In the genomic region with DNA sequence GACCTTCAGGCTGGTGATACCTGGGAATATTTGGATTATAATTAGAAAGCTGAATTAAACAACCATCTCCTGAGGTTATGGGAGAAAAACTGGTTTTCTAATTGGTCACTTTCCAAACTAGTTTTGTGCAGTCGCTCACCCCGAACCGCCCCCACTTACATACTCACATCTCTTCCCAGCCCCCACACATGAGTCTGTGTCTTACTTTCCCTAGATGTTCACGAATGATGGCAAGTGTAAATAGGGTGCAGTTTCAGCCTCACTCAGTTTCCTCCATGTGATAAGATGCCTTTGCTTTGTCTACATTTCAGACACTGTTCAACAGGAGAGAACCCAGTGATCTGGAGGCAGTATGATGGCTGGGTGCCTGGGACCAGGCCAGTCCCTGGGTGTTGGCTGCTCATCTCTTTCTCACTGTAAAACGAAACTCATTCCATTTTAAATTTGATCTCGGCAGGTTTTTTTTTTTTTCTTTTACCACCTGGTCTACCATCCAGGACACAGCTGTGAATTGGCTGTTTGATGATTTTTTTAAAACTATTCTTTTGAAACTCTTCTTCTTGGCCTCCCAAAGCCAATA, we compare ENCODE assay signal across 21 cellular contexts.
DNase-seq lines count a peak whose midpoint lies in the region; ATAC-seq, FAIRE-seq and TF ChIP-seq lines count a peak whose summit lies in the region.
"Had no signal": no experiment of that assay in that cellular context is flagged by ENCODE, and none has a peak within 500 bp of the region (broad histone marks: within the 10 kb centered on the region; RNA-seq: fewer than 3 reads in every experiment).

No MANE protein-coding gene starts in this region.

- H3K27ac ChIP-seq in H1 (ENCODE audit: low read depth, low read length) (no peak overlapping the region), mesenchymal stem cell (ENCODE audit: low read length, poor library complexity, severe bottlenecking) (no peak overlapping the region), thyroid gland (peak overlapping the region in 2 of 3 donors; percentile 85 to 90), upper lobe of right lung (no peak overlapping the region)
- H3K27ac ChIP-seq: SJSA1 had no signal

- H3K79me2 ChIP-seq in H1 (ENCODE audit: control insufficient read depth in 1 of 2, insufficient read depth in 2 of 2, low read length in 2 of 2): no peaks in the 10 kb centered on the region

- no peak for TF ChIP-seq CTCF in H1 (IDR thresholded peaks at IDR 0.05; ENCODE audit: control extremely low read depth in 1 of 3, insufficient read depth in 1 of 3, low read depth in 1 of 3, low read length in 3 of 3)
- TF ChIP-seq CTCF in thyroid gland (IDR thresholded peaks at IDR 0.05): no peak
- TF ChIP-seq CTCF in upper lobe of right lung (IDR thresholded peaks at IDR 0.05): no peak

- H3K36me3 ChIP-seq in H1 (ENCODE audit: control insufficient read depth in 2 of 4, insufficient read depth in 4 of 4, low read length in 3 of 4): no peaks in the 10 kb centered on the region
- H3K36me3 ChIP-seq in mesenchymal stem cell (ENCODE audit: control insufficient read depth in 1 of 2, insufficient read depth in 2 of 2, low read depth in 1 of 2, low read length in 2 of 2): no peaks in the 10 kb centered on the region
- no peaks in the 10 kb centered on the region for H3K36me3 ChIP-seq in thyroid gland
- H3K36me3 ChIP-seq in upper lobe of right lung: no peaks in the 10 kb centered on the region
- H3K36me3 ChIP-seq: BE2C, SJSA1 had no signal

- POLR2A ChIA-PET in H1 (lab: Charles Lee; ENCODE audit: partially characterized antibody): interaction anchor here (1.8 kb wide), 1 partner anchor 9 kb away, joined by 6 read pairs; no protein-coding TSS in a partner anchor

- intact Hi-C loops in thyroid gland (cut with DNase I): no loop called here
- intact Hi-C loops in upper lobe of right lung (cut with DNase I): no loop called here

- H3K14ac ChIP-seq in H1 (ENCODE audit: insufficient read length) (no peak overlapping the region), mesenchymal stem cell (ENCODE audit: low read length in 2 of 2) (no peak overlapping the region)

- no peak overlapping the region for H3K23ac ChIP-seq in H1 (ENCODE audit: insufficient read length)
- no peak overlapping the region for H3K23ac ChIP-seq in mesenchymal stem cell (ENCODE audit: low read length in 2 of 2)

- no peak overlapping the region for H3K4me3 ChIP-seq in H1 (ENCODE audit: extremely low read depth in 1 of 4, insufficient read depth in 2 of 4, low read depth in 3 of 4, low read length in 4 of 4)
- H3K4me3 ChIP-seq in mesenchymal stem cell (ENCODE audit: insufficient read depth in 1 of 2, low read depth in 1 of 2, low read length in 2 of 2): no peak overlapping the region
- H3K4me3 ChIP-seq in thyroid gland (replicated peaks in 1 of 3): no peak overlapping the region
- no peak overlapping the region for H3K4me3 ChIP-seq in upper lobe of right lung
- H3K4me3 ChIP-seq: K562, SJSA1 had no signal

- ATAC-seq in upper lobe of right lung: no peak
- no peak for ATAC-seq in GM21526 (IDR thresholded peaks at IDR 0.05; ENCODE audit: low FRiP score, unreplicated experiment)
- ATAC-seq in GM21717 (IDR thresholded peaks at IDR 0.05; ENCODE audit: unreplicated experiment): no peak
- ATAC-seq: K562 had no signal

- no peak overlapping the region for H2BK20ac ChIP-seq in H1 (ENCODE audit: low read length)

- no peak overlapping the region for H3K4me2 ChIP-seq in H1 (ENCODE audit: insufficient read depth in 1 of 2, low read depth in 2 of 2, low read length in 2 of 2)
- H3K4me2 ChIP-seq in mesenchymal stem cell (ENCODE audit: low read length, poor library complexity, severe bottlenecking): no peak overlapping the region

- H3K9ac ChIP-seq in H1 (replicated peaks in 1 of 4; ENCODE audit: extremely low read depth in 1 of 4, low read depth in 3 of 4, low read length in 3 of 4) (no peak overlapping the region), mesenchymal stem cell (ENCODE audit: low read length) (no peak overlapping the region)

- H3K18ac ChIP-seq in H1 (ENCODE audit: extremely low read depth, low read length) (no peak overlapping the region), mesenchymal stem cell (ENCODE audit: low read depth in 1 of 2, low read length in 2 of 2) (no peak overlapping the region)

- H3K79me1 ChIP-seq in H1 (ENCODE audit: low read depth, low read length) (no peaks in the 10 kb centered on the region), mesenchymal stem cell (replicated peaks; ENCODE audit: low read length, poor library complexity, severe bottlenecking) (no peaks in the 10 kb centered on the region)

- H4K5ac ChIP-seq in H1 (ENCODE audit: insufficient read length, low read depth, low read length): no peak overlapping the region

- no peak overlapping the region for H2BK120ac ChIP-seq in H1 (replicated peaks; ENCODE audit: low read depth, low read length)
- H2BK120ac ChIP-seq in mesenchymal stem cell (ENCODE audit: low read depth, low read length): peak overlapping the region; percentile 13

- FAIRE-seq in H1 (lab: Jason Lieb, UNC): no peak
- FAIRE-seq: GM12891, K562, RCC 7860 had no signal

- no peak overlapping the region for H2BK5ac ChIP-seq in H1 (ENCODE audit: low read depth, low read length)
- H2BK5ac ChIP-seq in mesenchymal stem cell (ENCODE audit: low read depth, low read length, poor library complexity, severe bottlenecking): no peak overlapping the region

- H4K20me1 ChIP-seq in H1 (replicated peaks in 1 of 2; ENCODE audit: control insufficient read depth in 1 of 2, insufficient read depth in 2 of 2, low read length in 2 of 2): no peaks in the 10 kb centered on the region

- H2AK5ac ChIP-seq in H1 (ENCODE audit: low read depth, low read length) (no peak overlapping the region), mesenchymal stem cell (ENCODE audit: low read length, severe bottlenecking) (no peak overlapping the region)

- H4K91ac ChIP-seq in H1 (replicated peaks; ENCODE audit: insufficient read length, low read length) (no peak overlapping the region), mesenchymal stem cell (ENCODE audit: low read length) (no peak overlapping the region)

- H2BK15ac ChIP-seq in H1 (ENCODE audit: low read length) (no peak overlapping the region; the same call in 1 of the 2 replicates), mesenchymal stem cell (ENCODE audit: low read depth, poor library complexity, severe bottlenecking) (no peak overlapping the region)

- DNase-seq in NCI-H2171 (lab: John Stamatoyannopoulos, UW) (peak; percentile 48), H1 (ENCODE audit: low read depth in 1 of 2, low spot score in 2 of 2) (no peak), mesenchymal stem cell (no peak), thyroid gland (peak; percentile 61 to 70), upper lobe of right lung (no peak)
- DNase-seq: BE2C; Caco-2; CD4-positive, alpha-beta memory T cell; DND-41; MM.1S; NCI-H1048; NCI-H1436; NCI-H187 treated with DMSO at 0.1 percent for 48 hours; NCI-H524 treated with DMSO at 0.1 percent for 48 hours; NCI-H82 had no signal

- no peaks in the 10 kb centered on the region for H3K23me2 ChIP-seq in H1 (ENCODE audit: low read depth, low read length)

- no peak for TF ChIP-seq EP300 in H1 (IDR thresholded peaks at IDR 0.05; ENCODE audit: borderline replicate concordance in 1 of 2, low read depth in 2 of 2, low read length in 2 of 2)

- H2BK12ac ChIP-seq in H1 (ENCODE audit: low read depth, low read length) (0 out of 2 replicates have a peak overlapping the region, but pooled peaks have one; percentile 20), mesenchymal stem cell (ENCODE audit: low read length in 2 of 2) (peak overlapping the region in 1 of 2 experiments; percentile 49)

- 91% methylated on average over 6 of the region's 6 CpGs; no CpG with 5 or more reads in 1 of the 2 experiments for WGBS in H1 (ENCODE audit: extremely low coverage in 1 of 2, insufficient coverage in 1 of 2, insufficient read length in 1 of 2, insufficient replicate concordance in 2 of 2, low coverage in 1 of 2, low lambda C conversion rate in 2 of 2, missing lambda C conversion rate in 1 of 2), 2 experiments
- 88% methylated on average over 6 of the region's 6 CpGs for WGBS in mesenchymal stem cell
- 55 to 59% methylated on average over 6 of the region's 6 CpGs for WGBS in thyroid gland, 2 donors

- CTCF ChIA-PET in H1 (lab: Charles Lee; ENCODE audit: partially characterized antibody): interaction anchor here (1.4 kb wide), 1 partner anchor 120 kb away, joined by 3 read pairs; no protein-coding TSS in a partner anchor

- no peak for TF ChIP-seq RAD21 in H1 (IDR thresholded peaks at IDR 0.05 in 1 of 2, conservative IDR thresholded peaks at IDR 0.05 in 1 of 2; ENCODE audit: low read depth in 2 of 2, low read length in 2 of 2)

- peaks cover 0 to 9% (median 6%) of the 10 kb centered on the region in 4 experiments; a peak in 5 of 7 replicates for H3K4me1 ChIP-seq in H1 (replicated peaks in 1 of 4; ENCODE audit: control insufficient read depth in 3 of 4, insufficient read depth in 4 of 4, low read length in 3 of 4)
- peaks cover 11% of the 10 kb centered on the region for H3K4me1 ChIP-seq in mesenchymal stem cell (ENCODE audit: control insufficient read depth, insufficient read depth, low read depth, low read length)
- peaks cover 63 to 67% of the 10 kb centered on the region in 2 donors for H3K4me1 ChIP-seq in thyroid gland
- no peaks in the 10 kb centered on the region for H3K4me1 ChIP-seq in upper lobe of right lung
- H3K4me1 ChIP-seq: BE2C had no signal

- H3K9me3 ChIP-seq in H1 (ENCODE audit: insufficient read depth in 2 of 2, low read depth in 1 of 2, low read length in 1 of 2) (no peaks in the 10 kb centered on the region), mesenchymal stem cell (ENCODE audit: control insufficient read depth, low read length) (no peaks in the 10 kb centered on the region), thyroid gland (no peaks in the 10 kb centered on the region), upper lobe of right lung (no peaks in the 10 kb centered on the region)
- H3K9me3 ChIP-seq: BE2C, Caco-2, SJSA1 had no signal

- H4K8ac ChIP-seq in H1 (ENCODE audit: extremely low read depth, insufficient read depth, low read length) (no peak overlapping the region), mesenchymal stem cell (ENCODE audit: low read length) (no peak overlapping the region)

- H2AFZ ChIP-seq in H1 (ENCODE audit: low read length) (no peak overlapping the region), mesenchymal stem cell (ENCODE audit: low read depth, low read length) (no peak overlapping the region)

- TF ChIP-seq POLR2A in H1 (IDR thresholded peaks at IDR 0.05; ENCODE audit: control extremely low read depth in 1 of 2, low read depth in 2 of 2, low read length in 2 of 2) (no peak), thyroid gland (IDR thresholded peaks at IDR 0.05) (no peak)

- no peak overlapping the region for H3K56ac ChIP-seq in H1 (replicated peaks; ENCODE audit: insufficient read length, low read depth, low read length)

- peaks cover 0 to 2% (median 0%) of the 10 kb centered on the region in 4 experiments; a peak in 2 of 7 replicates for H3K27me3 ChIP-seq in H1 (replicated peaks in 1 of 4; ENCODE audit: control insufficient read depth in 3 of 4, extremely low read depth in 1 of 4, insufficient read depth in 3 of 4, low read length in 3 of 4)
- peaks cover 18 to 30% of the 10 kb centered on the region in 2 experiments for H3K27me3 ChIP-seq in mesenchymal stem cell (ENCODE audit: control insufficient read depth in 1 of 2, insufficient read depth in 1 of 2, low read length in 2 of 2)
- no peaks in the 10 kb centered on the region for H3K27me3 ChIP-seq in thyroid gland
- no peaks in the 10 kb centered on the region for H3K27me3 ChIP-seq in upper lobe of right lung
- H3K27me3 ChIP-seq: BE2C, SJSA1 had no signal

- H3K4ac ChIP-seq in H1 (replicated peaks; ENCODE audit: insufficient read length, low read depth, low read length) (no peak overlapping the region), mesenchymal stem cell (ENCODE audit: low read depth in 1 of 2, low read length in 2 of 2) (no peak overlapping the region)

Comparison
In these comparisons a context has a peak if more than half of its experiments do, and no peak if none do; other contexts are left out.
1. DNase-seq: peak in NCI-H2171 (single experiment) and thyroid gland (2 of 2); none in H1 (0 of 2), mesenchymal stem cell (single experiment) and upper lobe of right lung (single experiment).
2. H3K27ac ChIP-seq: peak in thyroid gland (2 of 3); none in H1 (single experiment), mesenchymal stem cell (single experiment) and upper lobe of right lung (single experiment).